8 cellular contexts compared by ENCODE assay signal in the genomic region with DNA sequence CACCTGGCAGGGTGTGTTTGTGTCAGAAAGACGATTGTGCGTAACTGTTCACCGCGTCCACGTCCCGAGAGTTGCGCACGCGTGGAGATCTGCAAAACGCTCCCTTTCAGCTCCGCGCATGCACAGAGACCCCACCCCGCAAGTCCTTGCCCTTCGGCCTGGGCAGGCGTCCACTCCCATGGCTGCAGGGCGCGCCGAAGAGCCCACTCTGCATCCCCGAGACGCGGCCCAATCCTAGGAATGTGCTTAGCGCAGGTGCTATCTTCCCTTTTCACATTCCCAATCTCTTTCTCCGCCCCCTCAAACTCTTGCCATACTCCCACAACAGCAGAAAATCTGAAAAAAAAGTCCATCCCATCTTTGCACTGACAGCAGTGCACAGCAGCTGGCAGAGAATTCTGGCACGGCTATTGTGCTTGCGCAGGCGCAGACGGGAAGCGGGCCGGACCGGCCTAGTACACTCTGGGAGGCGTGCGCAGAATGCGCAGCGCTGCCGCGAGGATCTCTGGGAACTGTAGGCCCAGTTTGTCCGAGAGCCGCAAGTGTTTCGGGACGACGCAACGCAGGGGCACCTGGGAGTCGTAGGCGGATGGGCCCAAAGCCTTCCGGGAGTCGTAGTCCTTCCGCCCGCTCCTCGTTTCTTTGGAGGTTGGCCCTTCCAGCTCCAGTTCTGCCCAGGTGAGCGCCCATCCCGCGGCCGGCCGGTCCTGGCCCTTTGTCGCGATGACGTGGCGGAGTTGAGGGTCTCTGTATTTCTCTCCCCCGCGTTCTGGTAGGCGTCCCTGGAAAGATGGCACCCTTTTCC. TPM values are rescaled to one million over a fixed set of nuclear protein-coding genes. Genes with fewer than 3 reads are reported as not detected.
DNase-seq lines count a peak whose midpoint lies in the region; ATAC-seq and TF ChIP-seq lines count a peak whose summit lies in the region.

No MANE protein-coding gene starts in this region.

- peak overlapping the region; percentile 74 to 92 for H3K27ac Mint-ChIP-seq in natural killer cell

- peak overlapping the region; percentile 92 for H3K4me3 ChIP-seq in DOHH2 (ENCODE audit: low read length)
- peak overlapping the region; percentile 47 for H3K4me3 ChIP-seq in RWPE2 (ENCODE audit: severe bottlenecking)
- H3K4me3 ChIP-seq in fibroblast of pulmonary artery (replicated peaks; ENCODE audit: low read depth, low read length) = peak overlapping the region; percentile 75

- H3K36me3 ChIP-seq in DOHH2 (ENCODE audit: control insufficient read depth, low read length) (no peaks in the 10 kb centered on the region), RWPE2 (ENCODE audit: low read depth) (no peaks in the 10 kb centered on the region)

- peaks cover 6% of the 10 kb centered on the region; the same call in 1 of the 2 replicates for H3K9me3 ChIP-seq in DOHH2 (ENCODE audit: control insufficient read depth, insufficient read depth, low read length)
- H3K9me3 ChIP-seq in RWPE2 (ENCODE audit: severe bottlenecking) = no peaks in the 10 kb centered on the region

- no peaks in the 10 kb centered on the region for H4K20me1 ChIP-seq in DOHH2 (ENCODE audit: control insufficient read depth, insufficient read depth, low read depth, low read length)

- peaks cover 0 to 2% of the 10 kb centered on the region in 2 donors for H3K27me3 Mint-ChIP-seq in natural killer cell (ENCODE audit: low read depth in 2 of 2)

- intact Hi-C loops in natural killer cell (cut with micrococcal nuclease) = no loop called here

- peaks cover 23 to 31% of the 10 kb centered on the region in 2 donors for H3K4me1 Mint-ChIP-seq in natural killer cell

- ATAC-seq in RWPE2 (ENCODE audit: low read depth) = peak; percentile 99
- peak; percentile 100 for ATAC-seq in natural killer cell

- H3K4me1 ChIP-seq in DOHH2 (ENCODE audit: control insufficient read depth, low read length) (peaks cover 13% of the 10 kb centered on the region), RWPE2 (ENCODE audit: insufficient read depth, poor library complexity, severe bottlenecking) (no peaks in the 10 kb centered on the region)

- no peaks in the 10 kb centered on the region for H3K27me3 ChIP-seq in DOHH2 (ENCODE audit: control insufficient read depth, low read length)
- no peaks in the 10 kb centered on the region for H3K27me3 ChIP-seq in RWPE2 (ENCODE audit: insufficient read depth, poor library complexity, severe bottlenecking)

- no peak for TF ChIP-seq CTCF in DOHH2 (IDR thresholded peaks at IDR 0.05; ENCODE audit: low read depth, low read length, poor library complexity, severe bottlenecking)
- no peak for TF ChIP-seq CTCF in RWPE2 (IDR thresholded peaks at IDR 0.05; ENCODE audit: poor library complexity, severe bottlenecking)
- TF ChIP-seq CTCF in fibroblast of pulmonary artery (IDR thresholded peaks at IDR 0.05; ENCODE audit: low read length, missing control alignments) = no peak
- TF ChIP-seq CTCF in natural killer cell (IDR thresholded peaks at IDR 0.05) = no peak

- H3K36me3 Mint-ChIP-seq in natural killer cell = no peaks in the 10 kb centered on the region

- H3K27ac ChIP-seq in DOHH2 (ENCODE audit: low read depth, low read length) (no peak overlapping the region), RWPE2 (ENCODE audit: poor library complexity, severe bottlenecking) (no peak overlapping the region)

- H3K79me2 ChIP-seq in DOHH2 (ENCODE audit: control insufficient read depth, low read length) = no peaks in the 10 kb centered on the region

- H3K4me3 Mint-ChIP-seq in natural killer cell = peak overlapping the region; percentile 97

- H3K9me2 ChIP-seq in DOHH2 (replicated peaks; ENCODE audit: control insufficient read depth, low read length) = no peaks in the 10 kb centered on the region

- 0 out of 2 replicates have a peak, but pooled peaks cover 3% of the 10 kb centered on the region for H3F3A ChIP-seq in DOHH2 (ENCODE audit: control insufficient read depth, insufficient read depth)

- H3K4me2 ChIP-seq in DOHH2 (ENCODE audit: low read length) = peak overlapping the region; percentile 88

- H3K9me3 Mint-ChIP-seq in natural killer cell = peaks cover 0 to 2% of the 10 kb centered on the region in 2 donors

- DNase-seq in GOT3 (lab: John Stamatoyannopoulos, UW) (peak; percentile 90), LHCN-M2 (ENCODE audit: low read depth) (peak; percentile 96), RWPE2 (ENCODE audit: low spot score) (peak; percentile 96), fibroblast of pulmonary artery (ENCODE audit: low read depth) (peak; percentile 98), natural killer cell (peak; percentile 94)
- peak; percentile 92 for DNase-seq in activated effector memory CD4-positive, alpha-beta T cell treated with Interleukin-2 at 50 U/mL for 16 hours
- peak; percentile 86 to 96 (median 90) for DNase-seq in stimulated activated naive CD4-positive, alpha-beta T cell (lab: John Stamatoyannopoulos, UW)

RNA-seq across cellular contexts. Expression of a gene that starts 23.1 kb away (rescaled TPM):
- 2.9 and 4.0 TPM in 2 replicates for total RNA-seq in LHCN-M2 (2014; rRNA removed)
- 4.7 TPM for polyA plus RNA-seq in LHCN-M2 (2012)
- 1 to 10 TPM; 3.4 to 4.8 (median 4.0) TPM for total RNA-seq in natural killer cell

RNA-seq across cellular contexts. Expression of a gene that starts 36.0 kb away (rescaled TPM):
- total RNA-seq in LHCN-M2 (2014; rRNA removed) = not detected in 2 replicates
- polyA plus RNA-seq in LHCN-M2 (2012) = not detected
- total RNA-seq in natural killer cell = 1 to 10 TPM in 1 of 3 donors, under 1 TPM in 2; 0.54 to 1.0 (median 0.90) TPM

RNA-seq across cellular contexts. Expression of a gene that starts 52.5 kb away (rescaled TPM):
- total RNA-seq in LHCN-M2 (2014; rRNA removed) (not detected in 2 replicates), natural killer cell (1 to 10 TPM; 2.7 to 4.9 (median 2.9) TPM)
- 0.04 TPM for polyA plus RNA-seq in LHCN-M2 (2012)
